16 cellular contexts compared by ENCODE assay signal in genomic region chr11:69530278-69531070, GRCh38. TPM values are rescaled to one million over a fixed set of nuclear protein-coding genes. Genes with fewer than 3 reads are reported as not detected.
DNase-seq lines count a peak whose midpoint lies in the region; ATAC-seq and TF ChIP-seq lines count a peak whose summit lies in the region.
"Had no signal": no experiment of that assay in that cellular context is flagged by ENCODE, and none has a peak within 500 bp of the region (broad histone marks: within the 10 kb centered on the region; RNA-seq: fewer than 3 reads in every experiment).

No MANE protein-coding gene starts in this region.

- no peak overlapping the region for H4K5ac ChIP-seq in H9 (ENCODE audit: insufficient read length, low read depth, low read length)

- TF ChIP-seq CTCF in H9 (conservative IDR thresholded peaks at IDR 0.05) (no peak), brain microvascular endothelial cell (IDR thresholded peaks at IDR 0.05; ENCODE audit: low read depth, low read length, missing control alignments) (no peak)

- no peak overlapping the region for H3K4ac ChIP-seq in H9 (ENCODE audit: low read depth, low read length)

- H2BK12ac ChIP-seq in H9 (ENCODE audit: insufficient read length, low read depth, low read length) = no peak overlapping the region

- no peaks in the 10 kb centered on the region for H3K36me3 Mint-ChIP-seq in H9 (ENCODE audit: insufficient read depth in 1 of 3, low read depth in 3 of 3)

- H3K9me3 Mint-ChIP-seq in H9 = no peaks in the 10 kb centered on the region; a peak in 2 of 5 replicates

- H2BK120ac ChIP-seq in H9 (ENCODE audit: low read depth, low read length, poor library complexity, severe bottlenecking) = no peak overlapping the region

- intact Hi-C loops in sciatic nerve (cut with DNase I) = no loop called here

- no peak overlapping the region for H3K4me3 ChIP-seq in brain microvascular endothelial cell (ENCODE audit: low read depth, low read length)
- H3K4me3 ChIP-seq: ascending aorta, gastroesophageal sphincter, smooth muscle cell, tibial artery had no signal

- no peak for DNase-seq in H9
- peak; percentile 89 for DNase-seq in OCI-M1 (lab: John Stamatoyannopoulos, UW)
- DNase-seq in sciatic nerve (ENCODE audit: low spot score) = peak; percentile 58
- no peak for DNase-seq in activated gamma-delta T cell (lab: John Stamatoyannopoulos, UW)
- DNase-seq in brain microvascular endothelial cell = no peak
- no peak for DNase-seq in SHP77 (lab: John Stamatoyannopoulos, UW)
- DNase-seq: activated CD4-positive, CD25-positive, alpha-beta regulatory T cell treated with anti-CD3 and anti-CD28 coated beads, Interleukin-2, amount 50 U/mL, for 72 hours; NCI-H1092 had no signal

- H3K4me1 Mint-ChIP-seq in H9 = peaks cover 25 to 29% of the 10 kb centered on the region in 2 experiments

- no peaks in the 10 kb centered on the region for H3K79me1 ChIP-seq in H9 (ENCODE audit: insufficient read depth, low read depth, low read length, poor library complexity, severe bottlenecking)

- H3T11ph ChIP-seq in H9 (ENCODE audit: low read length) = no peak overlapping the region

- no peaks in the 10 kb centered on the region for H3K23me2 ChIP-seq in H9 (ENCODE audit: insufficient read length, low read depth, low read length, poor library complexity, severe bottlenecking)

- no peak overlapping the region for H2AK5ac ChIP-seq in H9 (ENCODE audit: insufficient read length, low read length)

- peaks cover 14% of the 10 kb centered on the region for H3K27me3 Mint-ChIP-seq in H9 (ENCODE audit: low read depth)

- H3K27me3 ChIP-seq in H9 (ENCODE audit: insufficient read depth, low read length) (no peaks in the 10 kb centered on the region), brain microvascular endothelial cell (replicated peaks) (no peaks in the 10 kb centered on the region)
- H3K27me3 ChIP-seq: ascending aorta had no signal

- H3K36me3 ChIP-seq in brain microvascular endothelial cell (replicated peaks) = no peaks in the 10 kb centered on the region
- H3K36me3 ChIP-seq: ascending aorta, gastroesophageal sphincter, tibial artery had no signal

- H4K8ac ChIP-seq in H9 (replicated peaks; ENCODE audit: insufficient read length, low read depth, low read length) = no peak overlapping the region

- H4K91ac ChIP-seq in H9 (ENCODE audit: insufficient read length, low read depth, low read length) = no peak overlapping the region

- H2BK5ac ChIP-seq in H9 (ENCODE audit: insufficient read length, low read length) = no peak overlapping the region

- H3K27ac Mint-ChIP-seq in H9 = peak overlapping the region in 2 of 3 experiments; percentile 23 to 39; a peak in 1 of 7 replicates

- H3K27ac ChIP-seq in H9 (ENCODE audit: insufficient read length, low read depth, low read length) = no peak overlapping the region
- no peak overlapping the region for H3K27ac ChIP-seq in brain microvascular endothelial cell
- H3K27ac ChIP-seq: ascending aorta, gastroesophageal sphincter, tibial artery had no signal

- H2BK20ac ChIP-seq in H9 (ENCODE audit: low read depth, low read length, poor library complexity, severe bottlenecking) = no peak overlapping the region

- H3K18ac ChIP-seq in H9 (ENCODE audit: insufficient read length, low read depth, low read length) = no peak overlapping the region

- H3K14ac ChIP-seq in H9 (ENCODE audit: insufficient read depth, low read length) = no peak overlapping the region

- no peaks in the 10 kb centered on the region for H4K20me1 ChIP-seq in H9 (ENCODE audit: control insufficient read depth, insufficient read depth, insufficient read length)

- no peaks in the 10 kb centered on the region for H3K4me1 ChIP-seq in H9 (ENCODE audit: insufficient read depth, low read length)
- H3K4me1 ChIP-seq: ascending aorta, Caco-2, gastroesophageal sphincter, tibial artery had no signal

- no CpG with 5 or more reads among the region's 19 CpGs for WGBS in H9 (ENCODE audit: extremely low coverage, insufficient read length, low lambda C conversion rate)

- in situ Hi-C loops in brain microvascular endothelial cell (cut with HindIII; ENCODE audit: low pct_ligation_motif_present, low sequenced_read_pairs) = no loop called here

- ATAC-seq in esophagus mucosa = peak; percentile 38
- peak; percentile 78 for ATAC-seq in sciatic nerve
- no peak for ATAC-seq in GM18517 (IDR thresholded peaks at IDR 0.05; ENCODE audit: unreplicated experiment)
- ATAC-seq: gastroesophageal sphincter had no signal

- H2BK15ac ChIP-seq in H9 (ENCODE audit: low read depth, low read length) = no peak overlapping the region

- H3K79me2 ChIP-seq in H9 (ENCODE audit: insufficient read depth, low read length) = no peaks in the 10 kb centered on the region

- H3K9ac ChIP-seq in H9 (ENCODE audit: extremely low read depth, insufficient read length, low read length) = no peak overlapping the region

- H3K9me3 ChIP-seq in H9 (ENCODE audit: control insufficient read depth, low read depth, low read length) = no peaks in the 10 kb centered on the region
- H3K9me3 ChIP-seq: ascending aorta, Caco-2, gastroesophageal sphincter, tibial artery had no signal

- no peak overlapping the region for H3K4me2 ChIP-seq in H9 (ENCODE audit: insufficient read depth, insufficient read length, low read length)
- H3K4me2 ChIP-seq: smooth muscle cell had no signal

- H3K23ac ChIP-seq in H9 (ENCODE audit: insufficient read length, low read depth, low read length) = no peak overlapping the region

- no peak overlapping the region for H3K4me3 Mint-ChIP-seq in H9

- no peak overlapping the region for H3K56ac ChIP-seq in H9 (ENCODE audit: insufficient read length, low read depth, low read length)

- no peak overlapping the region for H2AFZ ChIP-seq in H9 (ENCODE audit: low read length)

RNA-seq across cellular contexts. Expression of gene LINC01488, which starts 49.0 kb away (rescaled TPM):
- total RNA-seq in H9 (2021) (not detected in 2 replicates), esophagus mucosa (not detected), sciatic nerve (not detected)
- total RNA-seq: ascending aorta, Caco-2, gastroesophageal sphincter, NCI-H460, smooth muscle cell had no signal

Comparison
In these comparisons a context has a peak if more than half of its experiments do, and no peak if none do; other contexts are left out.
1. DNase-seq: peak in OCI-M1 (single experiment) and sciatic nerve (single experiment); none in H9 (single experiment), activated gamma-delta T cell (single experiment), brain microvascular endothelial cell (single experiment) and SHP77 (0 of 2).